In genomic region chr4:55397024-55397520, GRCh38 we compare ENCODE assay signal across 8 cellular contexts. TPM values are rescaled to one million over a fixed set of nuclear protein-coding genes. Genes with fewer than 3 reads are reported as not detected.
DNase-seq lines count a peak whose midpoint lies in the region; ATAC-seq and TF ChIP-seq lines count a peak whose summit lies in the region.

No MANE protein-coding gene starts in this region.

- H3K27me3 ChIP-seq in HUES64 (ENCODE audit: insufficient read depth, low read length) (no peaks in the 10 kb centered on the region), adrenal gland (no peaks in the 10 kb centered on the region)

- TF ChIP-seq CTCF in AG10803 (conservative IDR thresholded peaks at IDR 0.05; ENCODE audit: low read length) (no peak), adrenal gland (IDR thresholded peaks at IDR 0.05) (no peak)

- WGBS in HUES64, result 4% methylated on average over 9 of the region's 9 CpGs
- WGBS in adrenal gland, 4 donors, result 5 to 10% (median 7%) methylated on average over 9 of the region's 9 CpGs

- no peak for DNase-seq in AG10803 (ENCODE audit: low read depth)
- peak; percentile 34 to 77 (median 61) for DNase-seq in adrenal gland
- DNase-seq in islet precursor cell, result peak; percentile 49
- peak in 7 of 49 donors; percentile 14 to 47 (median 25) for DNase-seq in substantia nigra (lab: John Stamatoyannopoulos, UW)
- DNase-seq in stimulated activated CD4-positive, alpha-beta T cell treated with anti-CD3 and anti-CD28 coated beads, Interleukin-2, amount 100 ng/mL, for 24 hours, result no peak

- H3K36me3 ChIP-seq in HUES64 (ENCODE audit: insufficient read depth, low read length) (peaks cover 32% of the 10 kb centered on the region), adrenal gland (replicated peaks in 1 of 2) (peaks cover 0 to 5% of the 10 kb centered on the region in 2 donors)

- TF ChIP-seq POLR2A in adrenal gland (IDR thresholded peaks at IDR 0.05), result no peak

- H3K9me3 ChIP-seq in HUES64 (ENCODE audit: insufficient read depth, low read depth, low read length) (no peaks in the 10 kb centered on the region), adrenal gland (replicated peaks in 1 of 3) (no peaks in the 10 kb centered on the region)

- intact Hi-C loops in adrenal gland (cut with DNase I), result loop anchor here in 1 of 2 donors (5.0 kb wide), 1 partner anchor 50 kb away; the partner anchor contains the start of gene SRD5A3

- ATAC-seq in esophagus mucosa (no peak), HG02981 (IDR thresholded peaks at IDR 0.05; ENCODE audit: unreplicated experiment) (no peak)

- peak overlapping the region; percentile 84 for H3K4me3 ChIP-seq in AG10803 (ENCODE audit: low read length)
- peak overlapping the region; percentile 95 for H3K4me3 ChIP-seq in HUES64 (ENCODE audit: low read length)
- peak overlapping the region; percentile 54 to 99 (median 78) for H3K4me3 ChIP-seq in adrenal gland

- H3K27ac ChIP-seq in HUES64 (ENCODE audit: low read depth, low read length) (no peak overlapping the region), adrenal gland (peak overlapping the region; percentile 96 to 99 (median 99)), substantia nigra (ENCODE audit: low read depth, low read length, poor library complexity, severe bottlenecking) (peak overlapping the region; percentile 95)

- H3K4me1 ChIP-seq in HUES64 (ENCODE audit: insufficient read depth, low read length) (peaks cover 11% of the 10 kb centered on the region), adrenal gland (replicated peaks in 1 of 2) (peaks cover 25 to 37% of the 10 kb centered on the region in 2 donors)

- H3K9ac ChIP-seq in HUES64 (ENCODE audit: low read depth, low read length), result peak overlapping the region; percentile 89

RNA-seq across cellular contexts. Expression of gene TMEM165, which starts 1.3 kb away (rescaled TPM):
- 57.2 TPM for polyA plus RNA-seq in HUES64 (2013, experiment 1 of 2)
- polyA plus RNA-seq in HUES64 (2013, experiment 2 of 2), result 55.2 TPM
- total RNA-seq in adrenal gland (100 to 1,000 TPM in 7 of 8 donors, 10 to 100 TPM in 1; 96.8 to 290 (median 202) TPM), esophagus mucosa (90.7 TPM)
- 100 to 1,000 TPM in 1 of 3 donors, 10 to 100 TPM in 2; 52.4 to 118 (median 92.6) TPM for polyA plus RNA-seq in adrenal gland

RNA-seq across cellular contexts. Expression of gene SRD5A3, which starts 51.0 kb away (rescaled TPM):
- polyA plus RNA-seq in HUES64 (2013, experiment 1 of 2), result 23.6 TPM
- 23.1 TPM for polyA plus RNA-seq in HUES64 (2013, experiment 2 of 2)
- total RNA-seq in adrenal gland (10 to 100 TPM; 12.5 to 28.4 (median 19.1) TPM), esophagus mucosa (52.8 TPM)
- 10 to 100 TPM in 2 of 3 donors, 1 to 10 TPM in 1; 6.8 to 15.8 (median 15.7) TPM for polyA plus RNA-seq in adrenal gland

Comparison
In these comparisons a context has a peak if more than half of its experiments do, and no peak if none do; other contexts are left out.
1. DNase-seq: peak in adrenal gland (7 of 7) and islet precursor cell (single experiment); none in AG10803 (single experiment) and stimulated activated CD4-positive, alpha-beta T cell treated with anti-CD3 and anti-CD28 coated beads, Interleukin-2, amount 100 ng/mL, for 24 hours (0 of 2).
2. Peak in every context shown above with its lines, with median percentiles within 50 percentile points of each other: H3K4me3 ChIP-seq.